Comparison of ENCODE assay signal across 10 cellular contexts in genomic region chr1:207753611-207754010, GRCh38. TPM values are rescaled to one million over a fixed set of nuclear protein-coding genes. Genes with fewer than 3 reads are reported as not detected.
DNase-seq lines count a peak whose midpoint lies in the region; ATAC-seq and TF ChIP-seq lines count a peak whose summit lies in the region.
"Had no signal": no experiment of that assay in that cellular context is flagged by ENCODE, and none has a peak within 500 bp of the region (broad histone marks: within the 10 kb centered on the region; RNA-seq: fewer than 3 reads in every experiment).

No MANE protein-coding gene starts in this region.

- no peaks in the 10 kb centered on the region for H3K27me3 Mint-ChIP-seq in MCF 10A (ENCODE audit: insufficient read depth, unreplicated experiment)

- TF ChIP-seq CTCF in AG04449 (IDR thresholded peaks at IDR 0.05; ENCODE audit: insufficient read depth, low read length, missing control alignments) (no peak), MCF 10A (IDR thresholded peaks at IDR 0.05; ENCODE audit: unreplicated experiment) (no peak), WERI-Rb-1 (IDR thresholded peaks at IDR 0.05; ENCODE audit: low read depth, low read length) (no peak)

- CTCF ChIA-PET in AG04449 (lab: Yijun Ruan, JAX) (interaction anchor here (2.2 kb wide), 1 partner anchor 44 kb away, joined by 10 read pairs; no protein-coding TSS in a partner anchor), MCF 10A (lab: Yijun Ruan, JAX) (interaction anchor here (0.6 to 5.7 kb wide), 10 partner anchors 9 to 174 kb away, joined by 3 to 46 read pairs (median 3); no protein-coding TSS in a partner anchor)

- intact Hi-C loops in MCF 10A (cut with micrococcal nuclease) = no loop called here

- ATAC-seq in GM18858 (IDR thresholded peaks at IDR 0.05; ENCODE audit: unreplicated experiment) = no peak

- BruUV-seq in MCF 10A (replicated peaks; lab: Mats Ljungman, UMichigan) = no TSS peak

- peaks cover 24% of the 10 kb centered on the region for H3K36me3 ChIP-seq in HUES48 (ENCODE audit: control insufficient read depth, insufficient read depth, low read length)
- H3K36me3 ChIP-seq in mucosa of stomach (ENCODE audit: control insufficient read depth, insufficient read depth, low read length) = no peaks in the 10 kb centered on the region
- peaks cover 22% of the 10 kb centered on the region for H3K36me3 ChIP-seq in WERI-Rb-1

- H3K9me3 ChIP-seq in HUES48 (ENCODE audit: control insufficient read depth, insufficient read depth, low read length) = no peaks in the 10 kb centered on the region
- no peaks in the 10 kb centered on the region for H3K9me3 ChIP-seq in mucosa of stomach (ENCODE audit: control insufficient read depth, low read length)
- H3K9me3 ChIP-seq in WERI-Rb-1 (ENCODE audit: severe bottlenecking) = no peaks in the 10 kb centered on the region

- peak overlapping the region; percentile 99 for H3K4me3 Mint-ChIP-seq in MCF 10A (ENCODE audit: unreplicated experiment)

- POLR2A ChIA-PET in AG04449 (lab: Yijun Ruan, JAX) (no interaction called here), MCF 10A (lab: Yijun Ruan, JAX) (interaction anchor here (0.6 to 7.1 kb wide), 21 partner anchors 11 to 722 kb away, joined by 3 to 160 read pairs (median 9); partner anchors contain the start of gene C1orf116)

- peaks cover 55% of the 10 kb centered on the region for H3K4me1 Mint-ChIP-seq in MCF 10A (ENCODE audit: insufficient read depth, unreplicated experiment)

- H3K4me3 ChIP-seq in AG04449 (ENCODE audit: low read depth, low read length) = peak overlapping the region; percentile 84
- peak overlapping the region; percentile 98 for H3K4me3 ChIP-seq in HUES48 (ENCODE audit: low read depth, low read length)
- peak overlapping the region; percentile 87 for H3K4me3 ChIP-seq in mucosa of stomach (ENCODE audit: low read length)
- H3K4me3 ChIP-seq in WERI-Rb-1 (ENCODE audit: low read depth, low read length) = no peak overlapping the region

- peaks cover 23% of the 10 kb centered on the region for H3K36me3 Mint-ChIP-seq in MCF 10A (ENCODE audit: insufficient read depth, unreplicated experiment)

- no peak for DNase-seq in AG04449 (ENCODE audit: low read depth, low spot score)
- DNase-seq in MCF 10A (ENCODE audit: unreplicated experiment) = no peak
- no peak for DNase-seq in WERI-Rb-1
- DNase-seq in activated gamma-delta T cell treated with Interleukin-2 at 50 U/mL for 16 hours = no peak
- no peak for DNase-seq in NK-92 (lab: John Stamatoyannopoulos, UW; ENCODE audit: unreplicated experiment)
- DNase-seq: activated CD8-positive, alpha-beta memory T cell treated with anti-CD3 and anti-CD28 coated beads, Interleukin-2, amount 50 U/mL, for 4 hours; NCI-H2171 had no signal

- peak overlapping the region; percentile 96 for H3K27ac Mint-ChIP-seq in MCF 10A (ENCODE audit: low read depth, unreplicated experiment)

- H3K4me1 ChIP-seq in HUES48 (ENCODE audit: control insufficient read depth, insufficient read depth, low read length) (peaks cover 40% of the 10 kb centered on the region), mucosa of stomach (ENCODE audit: control insufficient read depth, insufficient read depth, low read length) (peaks cover 30% of the 10 kb centered on the region)

- H3K27ac ChIP-seq in HUES48 (ENCODE audit: low read depth, low read length) (no peak overlapping the region), WERI-Rb-1 (no peak overlapping the region)

- peaks cover under 1% of the 10 kb centered on the region for H3K9me3 Mint-ChIP-seq in MCF 10A (ENCODE audit: unreplicated experiment)

- H3K27me3 ChIP-seq in HUES48 (ENCODE audit: control insufficient read depth, insufficient read depth, low read length) = no peaks in the 10 kb centered on the region
- H3K27me3 ChIP-seq in mucosa of stomach (ENCODE audit: control insufficient read depth, insufficient read depth, low read length) = no peaks in the 10 kb centered on the region
- no peaks in the 10 kb centered on the region for H3K27me3 ChIP-seq in WERI-Rb-1 (ENCODE audit: insufficient read depth, low read depth, severe bottlenecking)

- H3K9ac ChIP-seq in HUES48 (ENCODE audit: low read depth, low read length) (no peak overlapping the region), mucosa of stomach (ENCODE audit: low read length) (no peak overlapping the region)

RNA-seq across cellular contexts. Expression of gene CD46, which starts 1.8 kb away (rescaled TPM):
- 181 and 184 TPM in 2 replicates for total RNA-seq in MCF 10A (2022)
